ENCODE assay signal across 8 cellular contexts in genomic region chr3:97970929-97971460, GRCh38. TPM values are rescaled to one million over a fixed set of nuclear protein-coding genes. Genes with fewer than 3 reads are reported as not detected.
DNase-seq lines count a peak whose midpoint lies in the region; ATAC-seq and TF ChIP-seq lines count a peak whose summit lies in the region.

No MANE protein-coding gene starts in this region.

- intact Hi-C loops in HCT116 (cut with micrococcal nuclease) = loop anchor here (5.0 kb wide), 1 partner anchor 149 kb away; the partner anchor contains the start of gene CRYBG3

- H3K4me2 ChIP-seq in HCT116 (ENCODE audit: low read length) = peak overlapping the region; percentile 75

- ATAC-seq in HCT116 (no peak), GM18511 (IDR thresholded peaks at IDR 0.05; ENCODE audit: unreplicated experiment) (no peak), HG03521 (IDR thresholded peaks at IDR 0.05; ENCODE audit: unreplicated experiment) (no peak)

- H3K27me3 ChIP-seq in AG04450 (ENCODE audit: control insufficient read depth, insufficient read depth, low read length) (no peaks in the 10 kb centered on the region), HCT116 (ENCODE audit: insufficient read depth, low read length) (no peaks in the 10 kb centered on the region), adipocyte (replicated peaks; ENCODE audit: control insufficient read depth, insufficient read depth, low read length) (no peaks in the 10 kb centered on the region), mucosa of rectum (ENCODE audit: control insufficient read depth in 2 of 2, insufficient read depth in 2 of 2, low read length in 2 of 2) (no peaks in the 10 kb centered on the region)

- TF ChIP-seq CTCF in AG04450 (IDR thresholded peaks at IDR 0.05; ENCODE audit: low read depth, low read length) = no peak
- TF ChIP-seq CTCF in HCT116 (IDR thresholded peaks at IDR 0.05 in 2 of 3, conservative IDR thresholded peaks at IDR 0.05 in 1 of 3; ENCODE audit: borderline replicate concordance in 1 of 3, insufficient read depth in 1 of 3, low read depth in 2 of 3, low read length in 2 of 3) = no peak

- no peak for TF ChIP-seq POLR2A in HCT116 (IDR thresholded peaks at IDR 0.05; ENCODE audit: borderline replicate concordance, extremely low read depth, insufficient read depth, insufficient read length)
- TF ChIP-seq POLR2A in erythroblast (IDR thresholded peaks at IDR 0.05; ENCODE audit: low read length) = no peak

- H2AFZ ChIP-seq in HCT116 (ENCODE audit: low read depth, low read length, poor library complexity, severe bottlenecking) = no peak overlapping the region

- H3K9me2 ChIP-seq in HCT116 (ENCODE audit: insufficient read depth) = no peaks in the 10 kb centered on the region

- peaks cover 6 to 19% of the 10 kb centered on the region in 2 experiments for H3K4me1 ChIP-seq in HCT116 (ENCODE audit: control insufficient read depth in 1 of 2, insufficient read depth in 2 of 2, low read length in 2 of 2)
- peaks cover 19% of the 10 kb centered on the region for H3K4me1 ChIP-seq in adipocyte (ENCODE audit: control insufficient read depth, insufficient read depth, low read length)
- H3K4me1 ChIP-seq in mucosa of rectum (ENCODE audit: control insufficient read depth in 2 of 2, insufficient read depth in 2 of 2, low read length in 2 of 2) = peaks cover 9 to 16% of the 10 kb centered on the region in 2 donors

- no TSS peak for BruUV-seq in HCT116 (replicated peaks; lab: Mats Ljungman, UMichigan)

- RAD21 ChIA-PET in HCT116 (lab: Charles Lee; ENCODE audit: low non-redundant PET in 1 of 2, low total read pairs in 2 of 2, uncharacterized antibody in 2 of 2, unreplicated experiment in 2 of 2) = no interaction called here

- DNase-seq in AG04450 (ENCODE audit: low read depth, low spot score) (no peak), HCT116 (ENCODE audit: low read depth, low spot score) (no peak), adipocyte (ENCODE audit: low read depth) (no peak), EL (no peak), erythroblast (lab: John Stamatoyannopoulos, UW) (no peak)

- H3K36me3 ChIP-seq in HCT116 (ENCODE audit: control insufficient read depth in 1 of 2, insufficient read depth in 2 of 2, low read length in 2 of 2) (peaks cover 9 to 18% of the 10 kb centered on the region in 2 experiments; a peak in 3 of 4 replicates), adipocyte (ENCODE audit: control insufficient read depth, insufficient read depth, low read length, severe bottlenecking) (peaks cover 15% of the 10 kb centered on the region), mucosa of rectum (ENCODE audit: control insufficient read depth in 2 of 2, insufficient read depth in 2 of 2, low read length in 2 of 2) (peaks cover 8 to 10% of the 10 kb centered on the region in 2 donors)

- CTCF ChIA-PET in AG04450 (lab: Charles Lee) (interaction anchor here (0.8 to 1.9 kb wide), 4 partner anchors 16 to 252 kb away, joined by 3 to 8 read pairs (median 6); no protein-coding TSS in a partner anchor), HCT116 (lab: Charles Lee) (no interaction called here)

- H3K27ac ChIP-seq in AG04450 (ENCODE audit: low read depth, low read length) (no peak overlapping the region), HCT116 (ENCODE audit: low read depth, low read length) (peak overlapping the region; percentile 64; the same call in 1 of the 2 replicates), mucosa of rectum (ENCODE audit: low read depth in 2 of 2, low read length in 2 of 2) (peak overlapping the region; percentile 70 to 75)

- H3K9ac ChIP-seq in HCT116 (ENCODE audit: low read length) = peak overlapping the region; percentile 81
- peak overlapping the region; percentile 66 for H3K9ac ChIP-seq in adipocyte (ENCODE audit: low read length)
- peak overlapping the region in 1 of 2 donors; percentile 65 for H3K9ac ChIP-seq in mucosa of rectum (ENCODE audit: low read depth in 1 of 2, low read length in 2 of 2)

- no peaks in the 10 kb centered on the region for H4K20me1 ChIP-seq in HCT116 (ENCODE audit: insufficient read depth)

- peak overlapping the region; percentile 69 for H3K4me3 ChIP-seq in AG04450 (ENCODE audit: low read depth, low read length)
- H3K4me3 ChIP-seq in HCT116 (replicated peaks in 1 of 2; ENCODE audit: low read depth in 1 of 2, low read length in 2 of 2) = peak overlapping the region; percentile 64 to 75
- H3K4me3 ChIP-seq in adipocyte (ENCODE audit: low read length) = peak overlapping the region; percentile 82
- H3K4me3 ChIP-seq in mucosa of rectum (ENCODE audit: low read length in 2 of 2) = peak overlapping the region; percentile 68 to 76

- POLR2A ChIA-PET in AG04450 (lab: Yijun Ruan, JAX) (interaction anchor here (1.5 kb wide), 1 partner anchor 149 kb away, joined by 5 read pairs; the partner anchor contains the start of gene CRYBG3), HCT116 (lab: Charles Lee) (interaction anchor here (0.9 kb wide), 1 partner anchor 13 kb away, joined by 3 read pairs; no protein-coding TSS in a partner anchor)

- H3K9me3 ChIP-seq in AG04450 (ENCODE audit: control insufficient read depth, insufficient read depth, low read length) (no peaks in the 10 kb centered on the region), HCT116 (ENCODE audit: control insufficient read depth in 1 of 2, insufficient read depth in 1 of 2, low read depth in 1 of 2, low read length in 2 of 2) (no peaks in the 10 kb centered on the region), adipocyte (ENCODE audit: control insufficient read depth, low read length) (no peaks in the 10 kb centered on the region), mucosa of rectum (ENCODE audit: control insufficient read depth in 2 of 2, low read length in 2 of 2) (no peaks in the 10 kb centered on the region)

- peaks cover 58% of the 10 kb centered on the region for H3K79me2 ChIP-seq in HCT116 (ENCODE audit: insufficient read depth, low read length)

- TF ChIP-seq RAD21 in HCT116 (IDR thresholded peaks at IDR 0.05; ENCODE audit: low read depth) = no peak

TF ChIP-seq in HCT116, 20 proteins besides CTCF, POLR2A, EP300 and RAD21 (continues in another document):
- TF ChIP-seq ZFX (IDR thresholded peaks at IDR 0.05) (no peak), SIN3A (IDR thresholded peaks at IDR 0.05; ENCODE audit: low read depth) (no peak), YY1 (IDR thresholded peaks at IDR 0.05; ENCODE audit: extremely low read depth, insufficient replicate concordance, low read depth, low read length) (no peak), JUND (IDR thresholded peaks at IDR 0.05) (no peak), CEBPB (IDR thresholded peaks at IDR 0.05; ENCODE audit: low read depth) (no peak), REST (IDR thresholded peaks at IDR 0.05; ENCODE audit: low read depth) (no peak), CBX3 (IDR thresholded peaks at IDR 0.05; ENCODE audit: low read depth) (no peak), ELF1 (IDR thresholded peaks at IDR 0.05; ENCODE audit: borderline replicate concordance, low read depth) (no peak), ATF3 (IDR thresholded peaks at IDR 0.05) (no peak), EZH2 (IDR thresholded peaks at IDR 0.05) (no peak), MAX (IDR thresholded peaks at IDR 0.05) (no peak)
- TF ChIP-seq, protein P1, sequence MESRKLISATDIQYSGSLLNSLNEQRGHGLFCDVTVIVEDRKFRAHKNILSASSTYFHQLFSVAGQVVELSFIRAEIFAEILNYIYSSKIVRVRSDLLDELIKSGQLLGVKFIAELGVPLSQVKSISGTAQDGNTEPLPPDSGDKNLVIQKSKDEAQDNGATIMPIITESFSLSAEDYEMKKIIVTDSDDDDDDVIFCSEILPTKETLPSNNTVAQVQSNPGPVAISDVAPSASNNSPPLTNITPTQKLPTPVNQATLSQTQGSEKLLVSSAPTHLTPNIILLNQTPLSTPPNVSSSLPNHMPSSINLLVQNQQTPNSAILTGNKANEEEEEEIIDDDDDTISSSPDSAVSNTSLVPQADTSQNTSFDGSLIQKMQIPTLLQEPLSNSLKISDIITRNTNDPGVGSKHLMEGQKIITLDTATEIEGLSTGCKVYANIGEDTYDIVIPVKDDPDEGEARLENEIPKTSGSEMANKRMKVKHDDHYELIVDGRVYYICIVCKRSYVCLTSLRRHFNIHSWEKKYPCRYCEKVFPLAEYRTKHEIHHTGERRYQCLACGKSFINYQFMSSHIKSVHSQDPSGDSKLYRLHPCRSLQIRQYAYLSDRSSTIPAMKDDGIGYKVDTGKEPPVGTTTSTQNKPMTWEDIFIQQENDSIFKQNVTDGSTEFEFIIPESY (IDR thresholded peaks at IDR 0.05; ENCODE audit: extremely low read depth, insufficient replicate concordance, low read length) = no peak

RNA-seq across cellular contexts. Expression of gene RIOX2, which starts 1.2 kb away (rescaled TPM):
- polyA plus RNA-seq in AG04450 (2011; rRNA removed) = 23.1 and 27.3 TPM in 2 replicates
- 30.6 and 32.4 TPM in 2 replicates for polyA minus RNA-seq in AG04450 (2011; rRNA and poly(A)+ RNA removed)
- total RNA-seq in HCT116 (2021; ENCODE audit: unreplicated experiment) = 39.1 TPM
- 14.5 and 18.5 TPM in 2 replicates for polyA plus RNA-seq in HCT116 (2012)
